ENCODE assay signal across 1 cellular context in genomic region chr12:108731105-108731865, GRCh38.
TF ChIP-seq lines count a peak whose summit lies in the region.

Gene CORO1C (minus strand): TSS chr12:108731518. CDS start chr12:108701318, 30,200 bp downstream.

TF ChIP-seq in GM12878, 131 proteins besides CTCF, POLR2A, EP300 and RAD21 (continued from another document and continues in another):
- TF ChIP-seq NKRF (conservative IDR thresholded peaks at IDR 0.05) (peak; percentile 92), CREM (IDR thresholded peaks at IDR 0.05; ENCODE audit: low read depth) (peak; percentile 69), HCFC1 (IDR thresholded peaks at IDR 0.05; ENCODE audit: low read length) (peak; percentile 38; the same call in 1 of the 2 replicates), RUNX3 (IDR thresholded peaks at IDR 0.05; ENCODE audit: low read length) (peak; percentile 56), ATF3 (IDR thresholded peaks at IDR 0.05; ENCODE audit: borderline replicate concordance, extremely low read depth, low read depth, low read length) (no peak), IKZF2 (IDR thresholded peaks at IDR 0.05) (no peak), TARDBP (IDR thresholded peaks at IDR 0.05; ENCODE audit: borderline replicate concordance) (no peak), HDAC2 (IDR thresholded peaks at IDR 0.05) (no peak), IRF5 (IDR thresholded peaks at IDR 0.05; ENCODE audit: borderline replicate concordance) (no peak), SRF (IDR thresholded peaks at IDR 0.05; ENCODE audit: low read depth in 2 of 2, low read length in 2 of 2) (no peak), ZNF207 (IDR thresholded peaks at IDR 0.05; ENCODE audit: borderline replicate concordance) (peak; percentile 61; the same call in 1 of the 2 replicates), RELA (IDR thresholded peaks at IDR 0.05; ENCODE audit: borderline replicate concordance, partially characterized antibody) (peak; percentile 83), BHLHE40 (IDR thresholded peaks at IDR 0.05; ENCODE audit: borderline replicate concordance in 1 of 2, low read depth in 2 of 2, low read length in 1 of 2) (peak; percentile 71 to 90; a peak in 3 of 4 replicates), RFX5 (IDR thresholded peaks at IDR 0.05; ENCODE audit: low read depth, low read length) (no peak), POLR2AphosphoS2 (IDR thresholded peaks at IDR 0.05; ENCODE audit: low read depth, low read length) (0 out of 2 replicates have a peak, but pooled peaks have one; percentile 43), EED (IDR thresholded peaks at IDR 0.05; ENCODE audit: low read depth) (no peak; the same call in none of the 2 replicates), ASH2L (IDR thresholded peaks at IDR 0.05; ENCODE audit: borderline replicate concordance, low read depth) (no peak), NR2C2 (IDR thresholded peaks at IDR 0.05; ENCODE audit: borderline replicate concordance, control insufficient read depth, insufficient read length, low read depth) (no peak), YBX1 (IDR thresholded peaks at IDR 0.05) (no peak), ZNF217 (IDR thresholded peaks at IDR 0.05) (peak; percentile 94), SUPT20H (IDR thresholded peaks at IDR 0.05; ENCODE audit: borderline replicate concordance, control insufficient read depth, low read depth, low read length) (no peak), FOXM1 (IDR thresholded peaks at IDR 0.05; ENCODE audit: low read depth, low read length) (no peak), CBFB (IDR thresholded peaks at IDR 0.05; ENCODE audit: low read depth) (no peak), SP1 (IDR thresholded peaks at IDR 0.05; ENCODE audit: low read depth, low read length) (peak; percentile 93), FOS (IDR thresholded peaks at IDR 0.05; ENCODE audit: borderline replicate concordance, extremely low read depth, insufficient read length) (no peak), MTA2 (IDR thresholded peaks at IDR 0.05; ENCODE audit: low read depth) (no peak), NR2C1 (IDR thresholded peaks at IDR 0.05) (peak; percentile 38), JUND (IDR thresholded peaks at IDR 0.05; ENCODE audit: low read depth, low read length) (no peak), MEF2B (IDR thresholded peaks at IDR 0.05; ENCODE audit: partially characterized antibody, poor library complexity, severe bottlenecking) (no peak), SMC3 (IDR thresholded peaks at IDR 0.05; ENCODE audit: borderline replicate concordance, low read length) (no peak), FOXK2 (IDR thresholded peaks at IDR 0.05) (no peak)
- TF ChIP-seq, protein P1, sequence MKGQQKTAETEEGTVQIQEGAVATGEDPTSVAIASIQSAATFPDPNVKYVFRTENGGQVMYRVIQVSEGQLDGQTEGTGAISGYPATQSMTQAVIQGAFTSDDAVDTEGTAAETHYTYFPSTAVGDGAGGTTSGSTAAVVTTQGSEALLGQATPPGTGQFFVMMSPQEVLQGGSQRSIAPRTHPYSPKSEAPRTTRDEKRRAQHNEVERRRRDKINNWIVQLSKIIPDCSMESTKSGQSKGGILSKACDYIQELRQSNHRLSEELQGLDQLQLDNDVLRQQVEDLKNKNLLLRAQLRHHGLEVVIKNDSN (IDR thresholded peaks at IDR 0.05; ENCODE audit: borderline replicate concordance, extremely low read length, insufficient read depth, low read depth, low read length): no peak
- TF ChIP-seq, protein P2, sequence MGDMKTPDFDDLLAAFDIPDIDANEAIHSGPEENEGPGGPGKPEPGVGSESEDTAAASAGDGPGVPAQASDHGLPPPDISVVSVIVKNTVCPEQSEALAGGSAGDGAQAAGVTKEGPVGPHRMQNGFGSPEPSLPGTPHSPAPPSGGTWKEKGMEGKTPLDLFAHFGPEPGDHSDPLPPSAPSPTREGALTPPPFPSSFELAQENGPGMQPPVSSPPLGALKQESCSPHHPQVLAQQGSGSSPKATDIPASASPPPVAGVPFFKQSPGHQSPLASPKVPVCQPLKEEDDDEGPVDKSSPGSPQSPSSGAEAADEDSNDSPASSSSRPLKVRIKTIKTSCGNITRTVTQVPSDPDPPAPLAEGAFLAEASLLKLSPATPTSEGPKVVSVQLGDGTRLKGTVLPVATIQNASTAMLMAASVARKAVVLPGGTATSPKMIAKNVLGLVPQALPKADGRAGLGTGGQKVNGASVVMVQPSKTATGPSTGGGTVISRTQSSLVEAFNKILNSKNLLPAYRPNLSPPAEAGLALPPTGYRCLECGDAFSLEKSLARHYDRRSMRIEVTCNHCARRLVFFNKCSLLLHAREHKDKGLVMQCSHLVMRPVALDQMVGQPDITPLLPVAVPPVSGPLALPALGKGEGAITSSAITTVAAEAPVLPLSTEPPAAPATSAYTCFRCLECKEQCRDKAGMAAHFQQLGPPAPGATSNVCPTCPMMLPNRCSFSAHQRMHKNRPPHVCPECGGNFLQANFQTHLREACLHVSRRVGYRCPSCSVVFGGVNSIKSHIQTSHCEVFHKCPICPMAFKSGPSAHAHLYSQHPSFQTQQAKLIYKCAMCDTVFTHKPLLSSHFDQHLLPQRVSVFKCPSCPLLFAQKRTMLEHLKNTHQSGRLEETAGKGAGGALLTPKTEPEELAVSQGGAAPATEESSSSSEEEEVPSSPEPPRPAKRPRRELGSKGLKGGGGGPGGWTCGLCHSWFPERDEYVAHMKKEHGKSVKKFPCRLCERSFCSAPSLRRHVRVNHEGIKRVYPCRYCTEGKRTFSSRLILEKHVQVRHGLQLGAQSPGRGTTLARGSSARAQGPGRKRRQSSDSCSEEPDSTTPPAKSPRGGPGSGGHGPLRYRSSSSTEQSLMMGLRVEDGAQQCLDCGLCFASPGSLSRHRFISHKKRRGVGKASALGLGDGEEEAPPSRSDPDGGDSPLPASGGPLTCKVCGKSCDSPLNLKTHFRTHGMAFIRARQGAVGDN (IDR thresholded peaks at IDR 0.05): peak; percentile 83
- TF ChIP-seq, protein P3, sequence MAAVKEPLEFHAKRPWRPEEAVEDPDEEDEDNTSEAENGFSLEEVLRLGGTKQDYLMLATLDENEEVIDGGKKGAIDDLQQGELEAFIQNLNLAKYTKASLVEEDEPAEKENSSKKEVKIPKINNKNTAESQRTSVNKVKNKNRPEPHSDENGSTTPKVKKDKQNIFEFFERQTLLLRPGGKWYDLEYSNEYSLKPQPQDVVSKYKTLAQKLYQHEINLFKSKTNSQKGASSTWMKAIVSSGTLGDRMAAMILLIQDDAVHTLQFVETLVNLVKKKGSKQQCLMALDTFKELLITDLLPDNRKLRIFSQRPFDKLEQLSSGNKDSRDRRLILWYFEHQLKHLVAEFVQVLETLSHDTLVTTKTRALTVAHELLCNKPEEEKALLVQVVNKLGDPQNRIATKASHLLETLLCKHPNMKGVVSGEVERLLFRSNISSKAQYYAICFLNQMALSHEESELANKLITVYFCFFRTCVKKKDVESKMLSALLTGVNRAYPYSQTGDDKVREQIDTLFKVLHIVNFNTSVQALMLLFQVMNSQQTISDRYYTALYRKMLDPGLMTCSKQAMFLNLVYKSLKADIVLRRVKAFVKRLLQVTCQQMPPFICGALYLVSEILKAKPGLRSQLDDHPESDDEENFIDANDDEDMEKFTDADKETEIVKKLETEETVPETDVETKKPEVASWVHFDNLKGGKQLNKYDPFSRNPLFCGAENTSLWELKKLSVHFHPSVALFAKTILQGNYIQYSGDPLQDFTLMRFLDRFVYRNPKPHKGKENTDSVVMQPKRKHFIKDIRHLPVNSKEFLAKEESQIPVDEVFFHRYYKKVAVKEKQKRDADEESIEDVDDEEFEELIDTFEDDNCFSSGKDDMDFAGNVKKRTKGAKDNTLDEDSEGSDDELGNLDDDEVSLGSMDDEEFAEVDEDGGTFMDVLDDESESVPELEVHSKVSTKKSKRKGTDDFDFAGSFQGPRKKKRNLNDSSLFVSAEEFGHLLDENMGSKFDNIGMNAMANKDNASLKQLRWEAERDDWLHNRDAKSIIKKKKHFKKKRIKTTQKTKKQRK (IDR thresholded peaks at IDR 0.05; ENCODE audit: low read depth, low read length): no peak
- TF ChIP-seq, protein P4, sequence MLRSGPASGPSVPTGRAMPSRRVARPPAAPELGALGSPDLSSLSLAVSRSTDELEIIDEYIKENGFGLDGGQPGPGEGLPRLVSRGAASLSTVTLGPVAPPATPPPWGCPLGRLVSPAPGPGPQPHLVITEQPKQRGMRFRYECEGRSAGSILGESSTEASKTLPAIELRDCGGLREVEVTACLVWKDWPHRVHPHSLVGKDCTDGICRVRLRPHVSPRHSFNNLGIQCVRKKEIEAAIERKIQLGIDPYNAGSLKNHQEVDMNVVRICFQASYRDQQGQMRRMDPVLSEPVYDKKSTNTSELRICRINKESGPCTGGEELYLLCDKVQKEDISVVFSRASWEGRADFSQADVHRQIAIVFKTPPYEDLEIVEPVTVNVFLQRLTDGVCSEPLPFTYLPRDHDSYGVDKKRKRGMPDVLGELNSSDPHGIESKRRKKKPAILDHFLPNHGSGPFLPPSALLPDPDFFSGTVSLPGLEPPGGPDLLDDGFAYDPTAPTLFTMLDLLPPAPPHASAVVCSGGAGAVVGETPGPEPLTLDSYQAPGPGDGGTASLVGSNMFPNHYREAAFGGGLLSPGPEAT (IDR thresholded peaks at IDR 0.05; ENCODE audit: low read depth): no peak; the same call in 1 of the 2 replicates
- TF ChIP-seq, protein P5, sequence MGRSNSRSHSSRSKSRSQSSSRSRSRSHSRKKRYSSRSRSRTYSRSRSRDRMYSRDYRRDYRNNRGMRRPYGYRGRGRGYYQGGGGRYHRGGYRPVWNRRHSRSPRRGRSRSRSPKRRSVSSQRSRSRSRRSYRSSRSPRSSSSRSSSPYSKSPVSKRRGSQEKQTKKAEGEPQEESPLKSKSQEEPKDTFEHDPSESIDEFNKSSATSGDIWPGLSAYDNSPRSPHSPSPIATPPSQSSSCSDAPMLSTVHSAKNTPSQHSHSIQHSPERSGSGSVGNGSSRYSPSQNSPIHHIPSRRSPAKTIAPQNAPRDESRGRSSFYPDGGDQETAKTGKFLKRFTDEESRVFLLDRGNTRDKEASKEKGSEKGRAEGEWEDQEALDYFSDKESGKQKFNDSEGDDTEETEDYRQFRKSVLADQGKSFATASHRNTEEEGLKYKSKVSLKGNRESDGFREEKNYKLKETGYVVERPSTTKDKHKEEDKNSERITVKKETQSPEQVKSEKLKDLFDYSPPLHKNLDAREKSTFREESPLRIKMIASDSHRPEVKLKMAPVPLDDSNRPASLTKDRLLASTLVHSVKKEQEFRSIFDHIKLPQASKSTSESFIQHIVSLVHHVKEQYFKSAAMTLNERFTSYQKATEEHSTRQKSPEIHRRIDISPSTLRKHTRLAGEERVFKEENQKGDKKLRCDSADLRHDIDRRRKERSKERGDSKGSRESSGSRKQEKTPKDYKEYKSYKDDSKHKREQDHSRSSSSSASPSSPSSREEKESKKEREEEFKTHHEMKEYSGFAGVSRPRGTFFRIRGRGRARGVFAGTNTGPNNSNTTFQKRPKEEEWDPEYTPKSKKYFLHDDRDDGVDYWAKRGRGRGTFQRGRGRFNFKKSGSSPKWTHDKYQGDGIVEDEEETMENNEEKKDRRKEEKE (IDR thresholded peaks at IDR 0.05): peak; percentile 55; the same call in 1 of the 2 replicates
- TF ChIP-seq, protein P6, sequence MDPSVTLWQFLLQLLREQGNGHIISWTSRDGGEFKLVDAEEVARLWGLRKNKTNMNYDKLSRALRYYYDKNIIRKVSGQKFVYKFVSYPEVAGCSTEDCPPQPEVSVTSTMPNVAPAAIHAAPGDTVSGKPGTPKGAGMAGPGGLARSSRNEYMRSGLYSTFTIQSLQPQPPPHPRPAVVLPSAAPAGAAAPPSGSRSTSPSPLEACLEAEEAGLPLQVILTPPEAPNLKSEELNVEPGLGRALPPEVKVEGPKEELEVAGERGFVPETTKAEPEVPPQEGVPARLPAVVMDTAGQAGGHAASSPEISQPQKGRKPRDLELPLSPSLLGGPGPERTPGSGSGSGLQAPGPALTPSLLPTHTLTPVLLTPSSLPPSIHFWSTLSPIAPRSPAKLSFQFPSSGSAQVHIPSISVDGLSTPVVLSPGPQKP (IDR thresholded peaks at IDR 0.05; ENCODE audit: low read depth, low read length): peak; percentile 79
- TF ChIP-seq, protein P7, sequence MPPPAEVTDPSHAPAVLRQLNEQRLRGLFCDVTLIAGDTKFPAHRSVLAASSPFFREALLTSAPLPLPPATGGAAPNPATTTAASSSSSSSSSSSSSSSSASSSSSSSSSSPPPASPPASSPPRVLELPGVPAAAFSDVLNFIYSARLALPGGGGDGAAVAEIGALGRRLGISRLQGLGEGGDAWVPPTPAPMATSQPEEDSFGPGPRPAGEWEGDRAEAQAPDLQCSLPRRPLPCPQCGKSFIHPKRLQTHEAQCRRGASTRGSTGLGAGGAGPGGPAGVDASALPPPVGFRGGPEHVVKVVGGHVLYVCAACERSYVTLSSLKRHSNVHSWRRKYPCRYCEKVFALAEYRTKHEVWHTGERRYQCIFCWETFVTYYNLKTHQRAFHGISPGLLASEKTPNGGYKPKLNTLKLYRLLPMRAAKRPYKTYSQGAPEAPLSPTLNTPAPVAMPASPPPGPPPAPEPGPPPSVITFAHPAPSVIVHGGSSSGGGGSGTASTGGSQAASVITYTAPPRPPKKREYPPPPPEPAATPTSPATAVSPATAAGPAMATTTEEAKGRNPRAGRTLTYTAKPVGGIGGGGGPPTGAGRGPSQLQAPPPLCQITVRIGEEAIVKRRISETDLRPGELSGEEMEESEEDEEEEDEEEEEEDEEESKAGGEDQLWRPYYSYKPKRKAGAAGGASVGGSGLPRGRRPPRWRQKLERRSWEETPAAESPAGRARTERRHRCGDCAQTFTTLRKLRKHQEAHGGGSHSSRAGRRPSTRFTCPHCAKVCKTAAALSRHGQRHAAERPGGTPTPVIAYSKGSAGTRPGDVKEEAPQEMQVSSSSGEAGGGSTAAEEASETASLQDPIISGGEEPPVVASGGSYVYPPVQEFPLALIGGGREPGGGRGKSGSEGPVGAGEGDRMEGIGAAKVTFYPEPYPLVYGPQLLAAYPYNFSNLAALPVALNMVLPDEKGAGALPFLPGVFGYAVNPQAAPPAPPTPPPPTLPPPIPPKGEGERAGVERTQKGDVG (CRISPR knock-in tag; IDR thresholded peaks at IDR 0.05): no peak
